Comparison of ENCODE assay signal across 15 cellular contexts in the genomic region with DNA sequence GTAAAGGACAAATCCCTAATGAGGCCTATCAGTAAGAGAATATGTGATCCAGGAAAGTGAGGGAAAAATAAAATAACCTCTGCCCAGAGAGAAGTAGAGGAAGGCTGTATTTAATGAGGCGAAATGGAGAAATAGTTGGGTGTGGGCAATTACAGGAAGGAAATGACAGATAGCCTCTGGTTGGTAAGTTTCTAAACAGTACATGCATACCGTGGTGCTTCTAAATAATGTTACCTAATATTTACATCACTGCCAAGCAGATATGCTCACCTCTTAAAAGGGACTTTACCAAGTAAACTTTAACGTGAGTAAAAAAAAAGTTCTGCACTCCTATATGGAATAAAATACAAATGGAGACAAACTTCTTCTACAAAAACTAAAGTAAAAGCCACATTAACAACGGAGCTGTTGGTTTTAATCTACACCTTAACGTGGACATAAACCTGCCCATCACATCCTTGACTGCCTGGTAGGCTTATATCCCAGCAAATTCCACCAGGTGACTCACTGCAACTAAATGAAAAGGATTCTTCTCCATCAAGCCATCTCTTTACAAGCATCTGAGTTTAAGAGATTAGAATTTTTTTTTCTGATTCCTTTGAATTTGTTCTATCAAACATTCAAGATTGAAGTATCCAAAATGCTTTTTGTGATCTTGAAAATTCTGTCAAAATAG. TPM values are rescaled to one million over a fixed set of nuclear protein-coding genes. Genes with fewer than 3 reads are reported as not detected.
DNase-seq lines count a peak whose midpoint lies in the region; ATAC-seq and TF ChIP-seq lines count a peak whose summit lies in the region.
"Had no signal": no experiment of that assay in that cellular context is flagged by ENCODE, and none has a peak within 500 bp of the region (broad histone marks: within the 10 kb centered on the region; RNA-seq: fewer than 3 reads in every experiment).

No MANE protein-coding gene starts in this region.

- no peaks in the 10 kb centered on the region; the same call in 1 of the 2 replicates for H4K20me1 ChIP-seq in SK-N-SH (ENCODE audit: insufficient read depth)
- H4K20me1 ChIP-seq in smooth muscle cell (ENCODE audit: low read depth) = peaks cover 100% of the 10 kb centered on the region

- H3F3A ChIP-seq in SK-N-SH (replicated peaks; ENCODE audit: insufficient read depth) (peaks cover 16% of the 10 kb centered on the region), smooth muscle cell (ENCODE audit: low read depth) (peaks cover 28% of the 10 kb centered on the region)

- CTCF ChIA-PET in activated CD4-positive, alpha-beta memory T cell treated with anti-CD3 and anti-CD28 coated beads, Interleukin-2, amount 10 ng/mL, durations not matched to agents 7 days and 5 days (lab: Charles Lee) = interaction anchor here (0.7 to 1.8 kb wide), 3 partner anchors 13 to 213 kb away, joined by 3 to 5 read pairs (median 4); partner anchors contain the start of gene NFIL3
- CTCF ChIA-PET in activated CD4-positive, alpha-beta memory T cell treated with anti-CD3 and anti-CD28 coated beads for 36 hours (lab: Charles Lee) = interaction anchor here (0.5 to 0.7 kb wide), 3 partner anchors 9 to 497 kb away, joined by 3 to 5 read pairs (median 4); no protein-coding TSS in a partner anchor
- CTCF ChIA-PET in SK-N-SH (lab: Yijun Ruan, JAX) = interaction anchor here (1.5 to 2.0 kb wide), 3 partner anchors 10 to 496 kb away, joined by 3 to 8 read pairs (median 7); no protein-coding TSS in a partner anchor

- H3K4me1 ChIP-seq in SK-N-SH (ENCODE audit: control insufficient read depth in 1 of 2, insufficient read depth in 2 of 2, low read depth in 1 of 2, low read length in 1 of 2) = peaks cover 0 to 8% of the 10 kb centered on the region in 2 experiments; a peak in 2 of 4 replicates
- H3K4me1 ChIP-seq in foreskin keratinocyte = peaks cover 10% of the 10 kb centered on the region
- no peaks in the 10 kb centered on the region for H3K4me1 ChIP-seq in smooth muscle cell (ENCODE audit: low read depth)
- H3K4me1 ChIP-seq in tibial nerve = peaks cover 0 to 30% (median 2%) of the 10 kb centered on the region in 4 donors

- no peak overlapping the region for H3K27ac ChIP-seq in SK-N-SH (ENCODE audit: low read depth in 2 of 2, low read length in 1 of 2)
- H3K27ac ChIP-seq in foreskin keratinocyte = no peak overlapping the region
- peak overlapping the region; percentile 32 for H3K27ac ChIP-seq in smooth muscle cell (ENCODE audit: low read depth)
- no peak overlapping the region for H3K27ac ChIP-seq in tibial nerve

- TF ChIP-seq RAD21 in SK-N-SH (IDR thresholded peaks at IDR 0.05; ENCODE audit: low read length) = no peak

- H3K9ac ChIP-seq in SK-N-SH = no peak overlapping the region
- H3K9ac ChIP-seq in smooth muscle cell (ENCODE audit: low read depth) = no peak overlapping the region

- TF ChIP-seq EP300 in SK-N-SH (IDR thresholded peaks at IDR 0.05; ENCODE audit: borderline replicate concordance in 1 of 2, low read depth in 1 of 2, low read length in 1 of 2) (no peak), tibial nerve (IDR thresholded peaks at IDR 0.05) (no peak)

- WGBS in SK-N-SH (ENCODE audit: low lambda C conversion rate) = 75% methylated on average over 5 of the region's 5 CpGs
- 65% methylated on average over 5 of the region's 5 CpGs for WGBS in smooth muscle cell (ENCODE audit: low lambda C conversion rate)
- 70% methylated on average over 5 of the region's 5 CpGs for WGBS in tibial nerve, 2 donors

- no peak for TF ChIP-seq CTCF in SK-N-SH (IDR thresholded peaks at IDR 0.05)
- TF ChIP-seq CTCF in foreskin keratinocyte (conservative IDR thresholded peaks at IDR 0.05) = no peak
- TF ChIP-seq CTCF in smooth muscle cell (IDR thresholded peaks at IDR 0.05; ENCODE audit: borderline replicate concordance, insufficient read depth, poor library complexity, severe bottlenecking) = no peak
- no peak for TF ChIP-seq CTCF in GM10266 (IDR thresholded peaks at IDR 0.05; ENCODE audit: control insufficient read depth, insufficient read depth, low read depth, missing control alignments)
- TF ChIP-seq CTCF in tibial nerve (IDR thresholded peaks at IDR 0.05) = no peak

- peaks cover 53% of the 10 kb centered on the region for H3K79me2 ChIP-seq in SK-N-SH (ENCODE audit: insufficient read depth)
- H3K79me2 ChIP-seq in smooth muscle cell (ENCODE audit: low read depth) = peaks cover 78% of the 10 kb centered on the region

- peak overlapping the region; percentile 5 for H3K4me3 Mint-ChIP-seq in activated CD4-positive, alpha-beta memory T cell treated with anti-CD3 and anti-CD28 coated beads, Interleukin-2, amount 10 ng/mL, durations not matched to agents 7 days and 5 days
- H3K4me3 Mint-ChIP-seq in activated CD4-positive, alpha-beta memory T cell treated with anti-CD3 and anti-CD28 coated beads for 36 hours = no peak overlapping the region

- intact Hi-C loops in activated CD4-positive, alpha-beta memory T cell treated with anti-CD3 and anti-CD28 coated beads for 36 hours (cut with micrococcal nuclease) = no loop called here

- DNase-seq in activated CD4-positive, alpha-beta memory T cell treated with anti-CD3 and anti-CD28 coated beads, Interleukin-2, amount 10 ng/mL, durations not matched to agents 7 days and 5 days = no peak
- DNase-seq in activated CD4-positive, alpha-beta memory T cell treated with anti-CD3 and anti-CD28 coated beads for 36 hours = no peak
- DNase-seq in SK-N-SH = no peak
- peak in 1 of 2 donors; percentile 54 for DNase-seq in foreskin keratinocyte
- no peak for DNase-seq in smooth muscle cell (lab: John Stamatoyannopoulos, UW; ENCODE audit: unreplicated experiment)
- DNase-seq in GM10266 (ENCODE audit: extremely low spot score) = no peak
- no peak for DNase-seq in tibial nerve (ENCODE audit: low spot score in 2 of 2)
- DNase-seq: ACHN; body of pancreas; DND-41; left cardiac atrium; NCI-H82; stimulated activated CD4-positive, alpha-beta T cell treated with anti-CD3 and anti-CD28 coated beads, Interleukin-4, amount 100 ng/mL, for 4 hours; stomach had no signal

- H3K27me3 ChIP-seq in SK-N-SH (ENCODE audit: insufficient read depth) (no peaks in the 10 kb centered on the region), foreskin keratinocyte (no peaks in the 10 kb centered on the region), smooth muscle cell (ENCODE audit: low read depth) (no peaks in the 10 kb centered on the region), tibial nerve (no peaks in the 10 kb centered on the region)
- H3K27me3 ChIP-seq: body of pancreas, stomach had no signal

- no peaks in the 10 kb centered on the region for H3K9me2 ChIP-seq in SK-N-SH

- H3K9me3 Mint-ChIP-seq in activated CD4-positive, alpha-beta memory T cell treated with anti-CD3 and anti-CD28 coated beads, Interleukin-2, amount 10 ng/mL, durations not matched to agents 7 days and 5 days = no peaks in the 10 kb centered on the region
- no peaks in the 10 kb centered on the region for H3K9me3 Mint-ChIP-seq in activated CD4-positive, alpha-beta memory T cell treated with anti-CD3 and anti-CD28 coated beads for 36 hours

- H3K4me3 ChIP-seq in SK-N-SH (ENCODE audit: low read depth in 2 of 2, low read length in 1 of 2) = no peak overlapping the region
- no peak overlapping the region for H3K4me3 ChIP-seq in smooth muscle cell
- H3K4me3 ChIP-seq in tibial nerve = no peak overlapping the region
- H3K4me3 ChIP-seq: body of pancreas, stomach had no signal

- H3K4me2 ChIP-seq in SK-N-SH = no peak overlapping the region
- H3K4me2 ChIP-seq in smooth muscle cell = peak overlapping the region; percentile 50

- H3K4me1 Mint-ChIP-seq in activated CD4-positive, alpha-beta memory T cell treated with anti-CD3 and anti-CD28 coated beads, Interleukin-2, amount 10 ng/mL, durations not matched to agents 7 days and 5 days = peaks cover 70% of the 10 kb centered on the region
- peaks cover 47% of the 10 kb centered on the region for H3K4me1 Mint-ChIP-seq in activated CD4-positive, alpha-beta memory T cell treated with anti-CD3 and anti-CD28 coated beads for 36 hours (ENCODE audit: low read depth)

- peaks cover 80% of the 10 kb centered on the region for H3K36me3 Mint-ChIP-seq in activated CD4-positive, alpha-beta memory T cell treated with anti-CD3 and anti-CD28 coated beads, Interleukin-2, amount 10 ng/mL, durations not matched to agents 7 days and 5 days (ENCODE audit: low read depth)
- peaks cover 64% of the 10 kb centered on the region for H3K36me3 Mint-ChIP-seq in activated CD4-positive, alpha-beta memory T cell treated with anti-CD3 and anti-CD28 coated beads for 36 hours

- H2AFZ ChIP-seq in SK-N-SH (ENCODE audit: low read depth) (no peak overlapping the region), smooth muscle cell (ENCODE audit: low read depth) (no peak overlapping the region)

- H3K9me3 ChIP-seq in SK-N-SH (no peaks in the 10 kb centered on the region), smooth muscle cell (replicated peaks; ENCODE audit: low read depth) (no peaks in the 10 kb centered on the region), tibial nerve (no peaks in the 10 kb centered on the region)
- H3K9me3 ChIP-seq: body of pancreas, stomach had no signal

- H3K36me3 ChIP-seq in SK-N-SH (replicated peaks in 1 of 2; ENCODE audit: control insufficient read depth in 1 of 2, insufficient read depth in 2 of 2, low read length in 1 of 2) (peaks cover 15 to 19% of the 10 kb centered on the region in 2 experiments), smooth muscle cell (ENCODE audit: low read depth) (peaks cover 10% of the 10 kb centered on the region), tibial nerve (peaks cover 7 to 39% (median 12%) of the 10 kb centered on the region in 3 donors)

- no peaks in the 10 kb centered on the region for H3K27me3 Mint-ChIP-seq in activated CD4-positive, alpha-beta memory T cell treated with anti-CD3 and anti-CD28 coated beads, Interleukin-2, amount 10 ng/mL, durations not matched to agents 7 days and 5 days
- H3K27me3 Mint-ChIP-seq in activated CD4-positive, alpha-beta memory T cell treated with anti-CD3 and anti-CD28 coated beads for 36 hours = no peaks in the 10 kb centered on the region

- TF ChIP-seq POLR2A in tibial nerve (IDR thresholded peaks at IDR 0.05) = no peak

- POLR2A ChIA-PET in activated CD4-positive, alpha-beta memory T cell treated with anti-CD3 and anti-CD28 coated beads, Interleukin-2, amount 10 ng/mL, durations not matched to agents 7 days and 5 days (lab: Charles Lee) = interaction anchor here (0.7 to 3.9 kb wide), 9 partner anchors 9 to 513 kb away, joined by 3 to 15 read pairs (median 6); partner anchors contain the start of gene NFIL3
- POLR2A ChIA-PET in activated CD4-positive, alpha-beta memory T cell treated with anti-CD3 and anti-CD28 coated beads for 36 hours (lab: Charles Lee) = interaction anchor here (1.1 kb wide), 1 partner anchor 15 kb away, joined by 3 read pairs; no protein-coding TSS in a partner anchor
- POLR2A ChIA-PET in SK-N-SH (lab: Yijun Ruan, JAX) = no interaction called here

- H3K27ac Mint-ChIP-seq in activated CD4-positive, alpha-beta memory T cell treated with anti-CD3 and anti-CD28 coated beads, Interleukin-2, amount 10 ng/mL, durations not matched to agents 7 days and 5 days = peak overlapping the region; percentile 38
- no peak overlapping the region for H3K27ac Mint-ChIP-seq in activated CD4-positive, alpha-beta memory T cell treated with anti-CD3 and anti-CD28 coated beads for 36 hours

- ATAC-seq in foreskin keratinocyte = peak; percentile 51
- no peak for ATAC-seq in GM18870 (IDR thresholded peaks at IDR 0.05; ENCODE audit: unreplicated experiment)
- ATAC-seq: body of pancreas had no signal

RNA-seq across cellular contexts. Expression of gene NFIL3, which starts 12.4 kb away (rescaled TPM):
- total RNA-seq in activated CD4-positive, alpha-beta memory T cell treated with anti-CD3 and anti-CD28 coated beads, Interleukin-2, amount 10 ng/mL, durations not matched to agents 7 days and 5 days = 100 to 1,000 TPM in 1 of 2 experiments, 10 to 100 TPM in 1; 98.9 to 100 TPM
- 100 to 1,000 TPM; 102 to 104 TPM for total RNA-seq in activated CD4-positive, alpha-beta memory T cell treated with anti-CD3 and anti-CD28 coated beads for 36 hours
- polyA plus RNA-seq in SK-N-SH (2012; rRNA removed) (6.8 and 9.3 TPM in 2 replicates), foreskin keratinocyte (8.4 and 8.6 TPM in 2 replicates), smooth muscle cell (43.3 and 60.7 TPM in 2 replicates)
- 10.7 and 15.8 TPM in 2 replicates for polyA plus RNA-seq in SK-N-SH (2012; cell fraction: cytosol; rRNA removed)
- polyA plus RNA-seq in SK-N-SH (2012; cell fraction: nucleus; rRNA removed) = 6.0 and 15.3 TPM in 2 replicates
- total RNA-seq in foreskin keratinocyte (10.5 and 10.7 TPM in 2 replicates), smooth muscle cell (36.4 and 53.6 TPM in 2 replicates), tibial nerve (10 to 100 TPM; 53.3 to 65.1 (median 57.3) TPM)

RNA-seq across cellular contexts. Expression of gene AUH, which starts 49.5 kb away (rescaled TPM):
- 10 to 100 TPM; 34.8 to 39.3 TPM for total RNA-seq in activated CD4-positive, alpha-beta memory T cell treated with anti-CD3 and anti-CD28 coated beads, Interleukin-2, amount 10 ng/mL, durations not matched to agents 7 days and 5 days
- total RNA-seq in activated CD4-positive, alpha-beta memory T cell treated with anti-CD3 and anti-CD28 coated beads for 36 hours = 10 to 100 TPM; 38.8 to 40.9 TPM
- polyA plus RNA-seq in SK-N-SH (2012; rRNA removed) (6.2 and 7.6 TPM in 2 replicates), foreskin keratinocyte (5.3 and 5.8 TPM in 2 replicates), smooth muscle cell (7.6 and 8.7 TPM in 2 replicates)
- polyA plus RNA-seq in SK-N-SH (2012; cell fraction: cytosol; rRNA removed) = 8.5 and 9.8 TPM in 2 replicates
- 7.7 and 11.0 TPM in 2 replicates for polyA plus RNA-seq in SK-N-SH (2012; cell fraction: nucleus; rRNA removed)
- total RNA-seq in foreskin keratinocyte (7.8 and 8.1 TPM in 2 replicates), smooth muscle cell (8.7 and 17.9 TPM in 2 replicates), tibial nerve (10 to 100 TPM; 40.5 to 70.1 (median 44.9) TPM)
